In genomic region chr17:67221062-67221998, GRCh38 we compare ENCODE assay signal across 8 cellular contexts. TPM values are rescaled to one million over a fixed set of nuclear protein-coding genes. Genes with fewer than 3 reads are reported as not detected.
DNase-seq lines count a peak whose midpoint lies in the region; ATAC-seq and TF ChIP-seq lines count a peak whose summit lies in the region.

No MANE protein-coding gene starts in this region.

- DNase-seq in SIG-M5 treated with dmso at 0.1 percent for 504 hours (lab: John Stamatoyannopoulos, UW; ENCODE audit: unreplicated experiment) (peak; percentile 79), SIG-M5 (lab: John Stamatoyannopoulos, UW) (no peak), NB4 (ENCODE audit: low read depth) (peak; percentile 72), right cardiac atrium (no peak), tibial artery (peak in 1 of 2 donors; percentile 26), suprapubic skin (ENCODE audit: low spot score in 2 of 2) (no peak)
- peak; percentile 67 for DNase-seq in activated CD8-positive, alpha-beta T cell treated with anti-CD3 and anti-CD28 coated beads, Interleukin-2, amount 10 ng/mL, durations not matched to agents 7 days and 5 days

- H3K27me3 ChIP-seq in right cardiac atrium (ENCODE audit: control insufficient read depth, insufficient read depth) (no peaks in the 10 kb centered on the region), tibial artery (no peaks in the 10 kb centered on the region), suprapubic skin (no peaks in the 10 kb centered on the region)

- POLR2A ChIA-PET in activated CD8-positive, alpha-beta T cell treated with anti-CD3 and anti-CD28 coated beads, Interleukin-2, amount 10 ng/mL, durations not matched to agents 7 days and 5 days (lab: Charles Lee), result interaction anchor here (1.0 kb wide), 1 partner anchor 23 kb away, joined by 3 read pairs; the partner anchor contains the start of gene HELZ

- no peak overlapping the region for H3K27ac Mint-ChIP-seq in activated CD8-positive, alpha-beta T cell treated with anti-CD3 and anti-CD28 coated beads, Interleukin-2, amount 10 ng/mL, durations not matched to agents 7 days and 5 days

- H3K9me3 ChIP-seq in right cardiac atrium (ENCODE audit: control insufficient read depth, low read length) (no peaks in the 10 kb centered on the region), tibial artery (no peaks in the 10 kb centered on the region), suprapubic skin (no peaks in the 10 kb centered on the region)

- 78% methylated on average over 5 of the region's 5 CpGs for WGBS in right cardiac atrium
- WGBS in suprapubic skin, result 90% methylated on average over 5 of the region's 5 CpGs

- H3K4me1 ChIP-seq in right cardiac atrium (ENCODE audit: control insufficient read depth, insufficient read depth, low read length) (peaks cover 14% of the 10 kb centered on the region), tibial artery (peaks cover 0 to 6% (median 2%) of the 10 kb centered on the region in 4 donors), suprapubic skin (peaks cover 13% of the 10 kb centered on the region)

- peaks cover 12% of the 10 kb centered on the region for H3K4me1 Mint-ChIP-seq in activated CD8-positive, alpha-beta T cell treated with anti-CD3 and anti-CD28 coated beads, Interleukin-2, amount 10 ng/mL, durations not matched to agents 7 days and 5 days (ENCODE audit: low read depth)

- no peak overlapping the region for H3K4me3 Mint-ChIP-seq in activated CD8-positive, alpha-beta T cell treated with anti-CD3 and anti-CD28 coated beads, Interleukin-2, amount 10 ng/mL, durations not matched to agents 7 days and 5 days

- no peaks in the 10 kb centered on the region for H3K27me3 Mint-ChIP-seq in activated CD8-positive, alpha-beta T cell treated with anti-CD3 and anti-CD28 coated beads, Interleukin-2, amount 10 ng/mL, durations not matched to agents 7 days and 5 days (ENCODE audit: low read depth)

- intact Hi-C loops in right cardiac atrium (cut with DNase I) (no loop called here), tibial artery (cut with DNase I; ENCODE audit: low total_unique reads) (loop anchor here (10.0 kb wide), 1 partner anchor 73 kb away; no protein-coding TSS in a partner anchor)

- H3K9me3 Mint-ChIP-seq in activated CD8-positive, alpha-beta T cell treated with anti-CD3 and anti-CD28 coated beads, Interleukin-2, amount 10 ng/mL, durations not matched to agents 7 days and 5 days (ENCODE audit: insufficient read depth), result no peaks in the 10 kb centered on the region

- peak; percentile 70 for TF ChIP-seq CTCF in NB4 (IDR thresholded peaks at IDR 0.05; ENCODE audit: low read depth, low read length)
- peak; percentile 48 for TF ChIP-seq CTCF in tibial artery (IDR thresholded peaks at IDR 0.05)
- TF ChIP-seq CTCF in suprapubic skin (IDR thresholded peaks at IDR 0.05), result peak in 1 of 2 donors; percentile 58

- no peak for TF ChIP-seq EP300 in suprapubic skin (IDR thresholded peaks at IDR 0.05)

- H3K36me3 ChIP-seq in tibial artery, result peaks cover 7 to 27% (median 12%) of the 10 kb centered on the region in 3 donors
- H3K36me3 ChIP-seq in suprapubic skin, result peaks cover 21% of the 10 kb centered on the region

- TF ChIP-seq POLR2A in NB4 (IDR thresholded peaks at IDR 0.05; ENCODE audit: extremely low read depth, insufficient read length) (no peak), suprapubic skin (IDR thresholded peaks at IDR 0.05) (no peak)

- H3K4me3 ChIP-seq in NB4 (ENCODE audit: low read depth, low read length), result no peak overlapping the region
- H3K4me3 ChIP-seq in right cardiac atrium (ENCODE audit: low read length), result no peak overlapping the region
- no peak overlapping the region for H3K4me3 ChIP-seq in tibial artery
- no peak overlapping the region for H3K4me3 ChIP-seq in suprapubic skin

- H3K36me3 Mint-ChIP-seq in activated CD8-positive, alpha-beta T cell treated with anti-CD3 and anti-CD28 coated beads, Interleukin-2, amount 10 ng/mL, durations not matched to agents 7 days and 5 days (ENCODE audit: low read depth), result peaks cover 31% of the 10 kb centered on the region

- no peak overlapping the region for H3K27ac ChIP-seq in right cardiac atrium (ENCODE audit: low read length)
- H3K27ac ChIP-seq in tibial artery, result no peak overlapping the region
- no peak overlapping the region for H3K27ac ChIP-seq in suprapubic skin

- peak; percentile 78 for ATAC-seq in activated CD8-positive, alpha-beta T cell treated with anti-CD3 and anti-CD28 coated beads, Interleukin-2, amount 10 ng/mL, durations not matched to agents 7 days and 5 days
- ATAC-seq in right cardiac atrium, result peak; percentile 41 to 75
- no peak for ATAC-seq in GM18861 (IDR thresholded peaks at IDR 0.05; ENCODE audit: unreplicated experiment)

- CTCF ChIA-PET in activated CD8-positive, alpha-beta T cell treated with anti-CD3 and anti-CD28 coated beads, Interleukin-2, amount 10 ng/mL, durations not matched to agents 7 days and 5 days (lab: Charles Lee), result interaction anchor here (0.7 to 5.3 kb wide), 32 partner anchors 9 to 507 kb away, joined by 3 to 94 read pairs (median 6); no protein-coding TSS in a partner anchor

RNA-seq across cellular contexts. Expression of gene HELZ, which starts 23.7 kb away (rescaled TPM):
- 10 to 100 TPM; 69.1 to 76.6 TPM for total RNA-seq in activated CD8-positive, alpha-beta T cell treated with anti-CD3 and anti-CD28 coated beads, Interleukin-2, amount 10 ng/mL, durations not matched to agents 7 days and 5 days
- 10 to 100 TPM; 32.2 to 43.9 (median 37.9) TPM for total RNA-seq in right cardiac atrium
- polyA plus RNA-seq in right cardiac atrium, result 5.6 TPM
- total RNA-seq in suprapubic skin, result 10 to 100 TPM; 30.9 to 88.5 (median 36.7) TPM

Comparison
In these comparisons a context has a peak if more than half of its experiments do, and no peak if none do; other contexts are left out.
1. DNase-seq: peak in SIG-M5 treated with dmso at 0.1 percent for 504 hours (single experiment), NB4 (single experiment) and activated CD8-positive, alpha-beta T cell treated with anti-CD3 and anti-CD28 coated beads, Interleukin-2, amount 10 ng/mL, durations not matched to agents 7 days and 5 days (single experiment); none in SIG-M5 (single experiment), right cardiac atrium (0 of 3) and suprapubic skin (0 of 2).